Comparison of ENCODE assay signal across 27 cellular contexts in genomic region chr13:101433895-101434294, GRCh38. TPM values are rescaled to one million over a fixed set of nuclear protein-coding genes. Genes with fewer than 3 reads are reported as not detected.
"Had no signal": no experiment of that assay in that cellular context is flagged by ENCODE, and none has a peak within 500 bp of the region (broad histone marks: within the 10 kb centered on the region; RNA-seq: fewer than 3 reads in every experiment).

No MANE protein-coding gene starts in this region.

- H3K4me1 Mint-ChIP-seq: activated CD4-positive, alpha-beta memory T cell treated with anti-CD3 and anti-CD28 coated beads, Interleukin-2, amount 10 ng/mL, durations not matched to agents 7 days and 5 days; activated CD4-positive, alpha-beta T cell treated with anti-CD3 and anti-CD28 coated beads, Interleukin-2, amount 10 ng/mL, durations not matched to agents 7 days and 5 days; activated naive CD4-positive, alpha-beta T cell treated with anti-CD3 and anti-CD28 coated beads, Interleukin-2, amount 10 ng/mL, durations not matched to agents 7 days and 5 days; activated naive CD8-positive, alpha-beta T cell treated with anti-CD3 and anti-CD28 coated beads, Interleukin-2, amount 10 ng/mL, durations not matched to agents 7 days and 5 days; immature natural killer cell; naive thymus-derived CD4-positive, alpha-beta T cell; WTC11 had no signal

- H3K9me3 Mint-ChIP-seq: activated CD4-positive, alpha-beta memory T cell treated with anti-CD3 and anti-CD28 coated beads, Interleukin-2, amount 10 ng/mL, durations not matched to agents 7 days and 5 days; activated CD4-positive, alpha-beta T cell treated with anti-CD3 and anti-CD28 coated beads, Interleukin-2, amount 10 ng/mL, durations not matched to agents 7 days and 5 days; activated naive CD4-positive, alpha-beta T cell treated with anti-CD3 and anti-CD28 coated beads, Interleukin-2, amount 10 ng/mL, durations not matched to agents 7 days and 5 days; activated naive CD8-positive, alpha-beta T cell treated with anti-CD3 and anti-CD28 coated beads, Interleukin-2, amount 10 ng/mL, durations not matched to agents 7 days and 5 days; activated T-cell treated with anti-CD3 and anti-CD28 coated beads, Interleukin-2, amount 50 U/mL, for 24 hours; naive thymus-derived CD4-positive, alpha-beta T cell; WTC11 had no signal

- H3K27ac Mint-ChIP-seq: activated CD4-positive, alpha-beta memory T cell treated with anti-CD3 and anti-CD28 coated beads, Interleukin-2, amount 10 ng/mL, durations not matched to agents 7 days and 5 days; activated CD4-positive, alpha-beta T cell treated with anti-CD3 and anti-CD28 coated beads, Interleukin-2, amount 10 ng/mL, durations not matched to agents 7 days and 5 days; activated naive CD4-positive, alpha-beta T cell treated with anti-CD3 and anti-CD28 coated beads, Interleukin-2, amount 10 ng/mL, durations not matched to agents 7 days and 5 days; activated naive CD8-positive, alpha-beta T cell treated with anti-CD3 and anti-CD28 coated beads, Interleukin-2, amount 10 ng/mL, durations not matched to agents 7 days and 5 days; activated T-cell treated with anti-CD3 and anti-CD28 coated beads, Interleukin-2, amount 50 U/mL, for 24 hours; immature natural killer cell; naive thymus-derived CD4-positive, alpha-beta T cell; WTC11 had no signal

- H3K36me3 Mint-ChIP-seq: activated naive CD4-positive, alpha-beta T cell treated with anti-CD3 and anti-CD28 coated beads, Interleukin-2, amount 10 ng/mL, durations not matched to agents 7 days and 5 days; activated naive CD8-positive, alpha-beta T cell treated with anti-CD3 and anti-CD28 coated beads, Interleukin-2, amount 10 ng/mL, durations not matched to agents 7 days and 5 days; naive thymus-derived CD4-positive, alpha-beta T cell; WTC11 had no signal

- H3K4me1 ChIP-seq: ascending aorta, colonic mucosa, heart left ventricle, pancreas, psoas muscle, right atrium auricular region, tibial nerve had no signal

- H3K27me3 ChIP-seq: ascending aorta, colonic mucosa, pancreas, right atrium auricular region, tibial nerve had no signal

- H3K27me3 Mint-ChIP-seq: activated CD4-positive, alpha-beta T cell treated with anti-CD3 and anti-CD28 coated beads, Interleukin-2, amount 10 ng/mL, durations not matched to agents 7 days and 5 days had no signal

- DNase-seq: activated CD4-positive, alpha-beta memory T cell treated with anti-CD3 and anti-CD28 coated beads, Interleukin-2, amount 10 ng/mL, durations not matched to agents 7 days and 5 days; activated CD4-positive, alpha-beta T cell treated with anti-CD3 and anti-CD28 coated beads for 1 hour; activated CD4-positive, alpha-beta T cell treated with anti-CD3 and anti-CD28 coated beads, Interleukin-2, amount 10 ng/mL, durations not matched to agents 7 days and 5 days; activated CD8-positive, alpha-beta memory T cell treated with anti-CD3 and anti-CD28 coated beads, Interleukin-2, amount 50 U/mL, for 48 hours; activated gamma-delta T cell; activated naive CD4-positive, alpha-beta T cell treated with anti-CD3 and anti-CD28 coated beads, Interleukin-2, amount 10 ng/mL, durations not matched to agents 7 days and 5 days; activated naive CD8-positive, alpha-beta T cell treated with anti-CD3 and anti-CD28 coated beads, Interleukin-2, amount 10 ng/mL, durations not matched to agents 7 days and 5 days; activated T-cell treated with anti-CD3 and anti-CD28 coated beads, Interleukin-2, amount 50 U/mL, for 24 hours; colonic mucosa; effector CD8-positive, alpha-beta T cell; erythroblast; heart left ventricle; hypothalamus; immature natural killer cell; kidney; left colon; midbrain; naive thymus-derived CD4-positive, alpha-beta T cell; pancreas; psoas muscle; stimulated activated CD4-positive, alpha-beta T cell treated with anti-CD3 and anti-CD28 coated beads, Interleukin-15, amount 100 ng/mL, for 24 hours; stimulated activated naive CD4-positive, alpha-beta T cell; T-helper 2 cell had no signal

- H3K27ac ChIP-seq: ascending aorta, colonic mucosa, heart left ventricle, pancreas, psoas muscle, right atrium auricular region, tibial nerve had no signal

- H3K4me3 Mint-ChIP-seq: activated CD4-positive, alpha-beta memory T cell treated with anti-CD3 and anti-CD28 coated beads, Interleukin-2, amount 10 ng/mL, durations not matched to agents 7 days and 5 days; activated CD4-positive, alpha-beta T cell treated with anti-CD3 and anti-CD28 coated beads, Interleukin-2, amount 10 ng/mL, durations not matched to agents 7 days and 5 days; activated naive CD4-positive, alpha-beta T cell treated with anti-CD3 and anti-CD28 coated beads, Interleukin-2, amount 10 ng/mL, durations not matched to agents 7 days and 5 days; activated naive CD8-positive, alpha-beta T cell treated with anti-CD3 and anti-CD28 coated beads, Interleukin-2, amount 10 ng/mL, durations not matched to agents 7 days and 5 days; activated T-cell treated with anti-CD3 and anti-CD28 coated beads, Interleukin-2, amount 50 U/mL, for 24 hours; immature natural killer cell; naive thymus-derived CD4-positive, alpha-beta T cell; WTC11 had no signal

- H3K9me3 ChIP-seq: ascending aorta, colonic mucosa, heart left ventricle, pancreas, psoas muscle, right atrium auricular region, tibial nerve had no signal

- H3K4me3 ChIP-seq: ascending aorta, colonic mucosa, heart left ventricle, pancreas, psoas muscle, right atrium auricular region, tibial nerve had no signal

RNA-seq across cellular contexts. Expression of gene NALCN, which starts 17.6 kb away (rescaled TPM):
- total RNA-seq: activated CD4-positive, alpha-beta memory T cell treated with anti-CD3 and anti-CD28 coated beads, Interleukin-2, amount 10 ng/mL, durations not matched to agents 7 days and 5 days; activated CD4-positive, alpha-beta T cell treated with anti-CD3 and anti-CD28 coated beads, Interleukin-2, amount 10 ng/mL, durations not matched to agents 7 days and 5 days; activated naive CD8-positive, alpha-beta T cell treated with anti-CD3 and anti-CD28 coated beads, Interleukin-2, amount 10 ng/mL, durations not matched to agents 7 days and 5 days; naive thymus-derived CD4-positive, alpha-beta T cell had no signal
- polyA plus RNA-seq: immature natural killer cell; naive thymus-derived CD4-positive, alpha-beta T cell had no signal

RNA-seq across cellular contexts. Expression of gene ITGBL1, which starts 18.6 kb away (rescaled TPM):
- total RNA-seq: activated CD4-positive, alpha-beta memory T cell treated with anti-CD3 and anti-CD28 coated beads, Interleukin-2, amount 10 ng/mL, durations not matched to agents 7 days and 5 days; activated CD4-positive, alpha-beta T cell treated with anti-CD3 and anti-CD28 coated beads, Interleukin-2, amount 10 ng/mL, durations not matched to agents 7 days and 5 days; activated naive CD8-positive, alpha-beta T cell treated with anti-CD3 and anti-CD28 coated beads, Interleukin-2, amount 10 ng/mL, durations not matched to agents 7 days and 5 days; naive thymus-derived CD4-positive, alpha-beta T cell had no signal
- polyA plus RNA-seq: immature natural killer cell; naive thymus-derived CD4-positive, alpha-beta T cell had no signal
